Comparison of ENCODE assay signal across 1 cellular context in the genomic region with DNA sequence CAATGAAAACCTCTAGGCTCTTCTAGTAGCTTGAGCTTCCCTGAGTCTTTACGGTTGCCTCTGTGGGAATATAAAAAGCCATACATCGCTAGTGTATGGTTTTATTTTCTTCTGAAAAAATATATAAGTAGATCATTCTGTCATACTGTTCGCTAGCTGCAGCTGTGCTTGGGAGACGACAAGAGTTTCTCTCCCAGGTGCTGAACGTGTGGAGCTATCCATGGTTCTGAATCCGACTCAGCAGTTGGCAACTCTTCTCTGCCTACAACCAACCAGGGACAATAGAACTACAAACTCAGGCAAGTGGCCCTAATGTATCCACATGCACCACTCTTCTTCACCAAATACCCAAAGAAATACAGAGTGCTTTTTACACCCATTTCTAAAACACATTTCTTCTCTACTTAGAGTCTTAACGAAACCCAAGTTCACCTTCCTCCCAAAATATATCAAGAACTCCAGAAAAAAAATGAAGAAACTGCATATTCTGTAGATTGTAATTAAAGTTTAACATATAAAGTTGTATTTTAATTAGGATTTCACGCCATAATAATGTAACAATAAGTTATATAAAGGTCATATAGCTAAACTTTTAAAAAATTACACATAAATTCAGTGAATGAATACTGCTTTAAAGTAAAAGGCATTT.
TF ChIP-seq lines count a peak whose summit lies in the region.

No MANE protein-coding gene starts in this region.

TF ChIP-seq in HepG2, 621 proteins besides CTCF, POLR2A, EP300 and RAD21 (continued from another document and continues in another):
- TF ChIP-seq, protein P1, sequence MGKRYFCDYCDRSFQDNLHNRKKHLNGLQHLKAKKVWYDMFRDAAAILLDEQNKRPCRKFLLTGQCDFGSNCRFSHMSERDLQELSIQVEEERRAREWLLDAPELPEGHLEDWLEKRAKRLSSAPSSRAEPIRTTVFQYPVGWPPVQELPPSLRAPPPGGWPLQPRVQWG (CRISPR knock-in tag; IDR thresholded peaks at IDR 0.05; ENCODE audit: borderline replicate concordance, low read depth), result peak; percentile 95
- TF ChIP-seq SALL1 (CRISPR knock-in tag; IDR thresholded peaks at IDR 0.05), result peak; percentile 99
- TF ChIP-seq HOXA5 (CRISPR knock-in tag; IDR thresholded peaks at IDR 0.05), result peak; percentile 100
- TF ChIP-seq ZNF605 (CRISPR knock-in tag; IDR thresholded peaks at IDR 0.05), result peak; percentile 99
- TF ChIP-seq ARNT2 (CRISPR knock-in tag; IDR thresholded peaks at IDR 0.05; ENCODE audit: low read depth), result peak; percentile 98
- TF ChIP-seq NFATC3 (CRISPR knock-in tag; IDR thresholded peaks at IDR 0.05), result peak; percentile 98; the same call in 1 of the 2 replicates
- TF ChIP-seq ZNF550 (CRISPR knock-in tag; IDR thresholded peaks at IDR 0.05; ENCODE audit: borderline replicate concordance), result peak; percentile 94; the same call in 1 of the 2 replicates
- TF ChIP-seq, protein P2, sequence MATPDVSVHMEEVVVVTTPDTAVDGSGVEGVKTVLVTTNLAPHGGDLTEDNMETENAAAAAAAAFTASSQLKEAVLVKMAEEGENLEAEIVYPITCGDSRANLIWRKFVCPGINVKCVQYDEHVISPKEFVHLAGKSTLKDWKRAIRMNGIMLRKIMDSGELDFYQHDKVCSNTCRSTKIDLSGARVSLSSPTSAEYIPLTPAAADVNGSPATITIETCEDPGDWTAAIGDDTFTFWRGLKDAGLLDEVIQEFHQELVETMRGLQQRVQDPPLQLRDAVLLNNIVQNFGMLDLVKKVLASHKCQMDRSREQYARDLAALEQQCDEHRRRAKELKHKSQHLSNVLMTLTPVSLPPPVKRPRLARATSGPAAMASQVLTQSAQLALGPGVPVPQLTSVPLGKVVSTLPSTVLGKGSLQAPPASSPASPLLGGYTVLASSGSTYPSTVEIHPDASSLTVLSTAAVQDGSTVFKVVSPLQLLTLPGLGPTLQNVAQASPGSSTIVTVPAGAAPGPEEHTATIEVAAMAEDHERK (CRISPR knock-in tag; IDR thresholded peaks at IDR 0.05; ENCODE audit: low read depth), result peak; percentile 75; the same call in 1 of the 2 replicates
- TF ChIP-seq PITX1 (CRISPR knock-in tag; IDR thresholded peaks at IDR 0.05), result peak; percentile 96
- no peak for TF ChIP-seq FOXP1 (IDR thresholded peaks at IDR 0.05)
- TF ChIP-seq FOXP1 (CRISPR knock-in tag; IDR thresholded peaks at IDR 0.05), result peak; percentile 89
- TF ChIP-seq, protein P3, sequence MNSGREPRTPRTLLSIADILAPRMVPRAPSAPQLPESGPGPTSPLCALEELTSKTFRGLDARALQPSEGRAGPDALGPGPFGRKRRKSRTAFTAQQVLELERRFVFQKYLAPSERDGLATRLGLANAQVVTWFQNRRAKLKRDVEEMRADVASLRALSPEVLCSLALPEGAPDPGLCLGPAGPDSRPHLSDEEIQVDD (CRISPR knock-in tag; IDR thresholded peaks at IDR 0.05; ENCODE audit: borderline replicate concordance), result peak; percentile 99
- TF ChIP-seq, protein P4, sequence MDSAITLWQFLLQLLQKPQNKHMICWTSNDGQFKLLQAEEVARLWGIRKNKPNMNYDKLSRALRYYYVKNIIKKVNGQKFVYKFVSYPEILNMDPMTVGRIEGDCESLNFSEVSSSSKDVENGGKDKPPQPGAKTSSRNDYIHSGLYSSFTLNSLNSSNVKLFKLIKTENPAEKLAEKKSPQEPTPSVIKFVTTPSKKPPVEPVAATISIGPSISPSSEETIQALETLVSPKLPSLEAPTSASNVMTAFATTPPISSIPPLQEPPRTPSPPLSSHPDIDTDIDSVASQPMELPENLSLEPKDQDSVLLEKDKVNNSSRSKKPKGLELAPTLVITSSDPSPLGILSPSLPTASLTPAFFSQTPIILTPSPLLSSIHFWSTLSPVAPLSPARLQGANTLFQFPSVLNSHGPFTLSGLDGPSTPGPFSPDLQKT (CRISPR knock-in tag; IDR thresholded peaks at IDR 0.05; ENCODE audit: borderline replicate concordance), result peak; percentile 99; the same call in 1 of the 2 replicates
- TF ChIP-seq ZNF572 (CRISPR knock-in tag; IDR thresholded peaks at IDR 0.05), result 0 out of 2 replicates have a peak, but pooled peaks have one; percentile 36
- peak; percentile 97 for TF ChIP-seq NAIF1 (CRISPR knock-in tag; IDR thresholded peaks at IDR 0.05; ENCODE audit: borderline replicate concordance)
- TF ChIP-seq ZBTB3 (CRISPR knock-in tag; IDR thresholded peaks at IDR 0.05; ENCODE audit: borderline replicate concordance, low read depth), result peak; percentile 97; the same call in 1 of the 2 replicates
- TF ChIP-seq ZNF180 (CRISPR knock-in tag; IDR thresholded peaks at IDR 0.05; ENCODE audit: borderline replicate concordance, low read depth), result peak; percentile 99; the same call in 1 of the 2 replicates
- TF ChIP-seq ZNF230 (CRISPR knock-in tag; IDR thresholded peaks at IDR 0.05), result peak; percentile 100
- peak; percentile 96 for TF ChIP-seq JUN (CRISPR knock-in tag; IDR thresholded peaks at IDR 0.05)
- no peak for TF ChIP-seq HNRNPLL (IDR thresholded peaks at IDR 0.05; ENCODE audit: low read depth, low read length, poor library complexity, severe bottlenecking)
- peak; percentile 99 for TF ChIP-seq ZNF547 (CRISPR knock-in tag; IDR thresholded peaks at IDR 0.05)
- peak; percentile 100 for TF ChIP-seq ZNF446 (CRISPR knock-in tag; IDR thresholded peaks at IDR 0.05)
- TF ChIP-seq, protein P5, sequence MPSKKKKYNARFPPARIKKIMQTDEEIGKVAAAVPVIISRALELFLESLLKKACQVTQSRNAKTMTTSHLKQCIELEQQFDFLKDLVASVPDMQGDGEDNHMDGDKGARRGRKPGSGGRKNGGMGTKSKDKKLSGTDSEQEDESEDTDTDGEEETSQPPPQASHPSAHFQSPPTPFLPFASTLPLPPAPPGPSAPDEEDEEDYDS (CRISPR knock-in tag; IDR thresholded peaks at IDR 0.05), result peak; percentile 93
- TF ChIP-seq TAF15 (IDR thresholded peaks at IDR 0.05; ENCODE audit: low read depth, low read length, poor library complexity, severe bottlenecking), result no peak
- peak; percentile 100 for TF ChIP-seq XBP1 (CRISPR knock-in tag; IDR thresholded peaks at IDR 0.05)
- TF ChIP-seq, protein P6, sequence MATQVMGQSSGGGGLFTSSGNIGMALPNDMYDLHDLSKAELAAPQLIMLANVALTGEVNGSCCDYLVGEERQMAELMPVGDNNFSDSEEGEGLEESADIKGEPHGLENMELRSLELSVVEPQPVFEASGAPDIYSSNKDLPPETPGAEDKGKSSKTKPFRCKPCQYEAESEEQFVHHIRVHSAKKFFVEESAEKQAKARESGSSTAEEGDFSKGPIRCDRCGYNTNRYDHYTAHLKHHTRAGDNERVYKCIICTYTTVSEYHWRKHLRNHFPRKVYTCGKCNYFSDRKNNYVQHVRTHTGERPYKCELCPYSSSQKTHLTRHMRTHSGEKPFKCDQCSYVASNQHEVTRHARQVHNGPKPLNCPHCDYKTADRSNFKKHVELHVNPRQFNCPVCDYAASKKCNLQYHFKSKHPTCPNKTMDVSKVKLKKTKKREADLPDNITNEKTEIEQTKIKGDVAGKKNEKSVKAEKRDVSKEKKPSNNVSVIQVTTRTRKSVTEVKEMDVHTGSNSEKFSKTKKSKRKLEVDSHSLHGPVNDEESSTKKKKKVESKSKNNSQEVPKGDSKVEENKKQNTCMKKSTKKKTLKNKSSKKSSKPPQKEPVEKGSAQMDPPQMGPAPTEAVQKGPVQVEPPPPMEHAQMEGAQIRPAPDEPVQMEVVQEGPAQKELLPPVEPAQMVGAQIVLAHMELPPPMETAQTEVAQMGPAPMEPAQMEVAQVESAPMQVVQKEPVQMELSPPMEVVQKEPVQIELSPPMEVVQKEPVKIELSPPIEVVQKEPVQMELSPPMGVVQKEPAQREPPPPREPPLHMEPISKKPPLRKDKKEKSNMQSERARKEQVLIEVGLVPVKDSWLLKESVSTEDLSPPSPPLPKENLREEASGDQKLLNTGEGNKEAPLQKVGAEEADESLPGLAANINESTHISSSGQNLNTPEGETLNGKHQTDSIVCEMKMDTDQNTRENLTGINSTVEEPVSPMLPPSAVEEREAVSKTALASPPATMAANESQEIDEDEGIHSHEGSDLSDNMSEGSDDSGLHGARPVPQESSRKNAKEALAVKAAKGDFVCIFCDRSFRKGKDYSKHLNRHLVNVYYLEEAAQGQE (IDR thresholded peaks at IDR 0.05; ENCODE audit: borderline replicate concordance in 1 of 2, low read depth in 1 of 2, low read length in 2 of 2), result peak; percentile 98 to 100
- TF ChIP-seq, protein P7, sequence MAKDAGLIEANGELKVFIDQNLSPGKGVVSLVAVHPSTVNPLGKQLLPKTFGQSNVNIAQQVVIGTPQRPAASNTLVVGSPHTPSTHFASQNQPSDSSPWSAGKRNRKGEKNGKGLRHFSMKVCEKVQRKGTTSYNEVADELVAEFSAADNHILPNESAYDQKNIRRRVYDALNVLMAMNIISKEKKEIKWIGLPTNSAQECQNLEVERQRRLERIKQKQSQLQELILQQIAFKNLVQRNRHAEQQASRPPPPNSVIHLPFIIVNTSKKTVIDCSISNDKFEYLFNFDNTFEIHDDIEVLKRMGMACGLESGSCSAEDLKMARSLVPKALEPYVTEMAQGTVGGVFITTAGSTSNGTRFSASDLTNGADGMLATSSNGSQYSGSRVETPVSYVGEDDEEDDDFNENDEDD (CRISPR knock-in tag; IDR thresholded peaks at IDR 0.05; ENCODE audit: borderline replicate concordance), result peak; percentile 88; the same call in 1 of the 2 replicates
- TF ChIP-seq ZNF430 (CRISPR knock-in tag; IDR thresholded peaks at IDR 0.05), result peak; percentile 100
- peak; percentile 98 for TF ChIP-seq MLLT10 (CRISPR knock-in tag; IDR thresholded peaks at IDR 0.05)
- TF ChIP-seq GZF1 (CRISPR knock-in tag; IDR thresholded peaks at IDR 0.05), result peak; percentile 96
- TF ChIP-seq RARA (CRISPR knock-in tag; IDR thresholded peaks at IDR 0.05), result peak; percentile 97
- TF ChIP-seq, protein P8, sequence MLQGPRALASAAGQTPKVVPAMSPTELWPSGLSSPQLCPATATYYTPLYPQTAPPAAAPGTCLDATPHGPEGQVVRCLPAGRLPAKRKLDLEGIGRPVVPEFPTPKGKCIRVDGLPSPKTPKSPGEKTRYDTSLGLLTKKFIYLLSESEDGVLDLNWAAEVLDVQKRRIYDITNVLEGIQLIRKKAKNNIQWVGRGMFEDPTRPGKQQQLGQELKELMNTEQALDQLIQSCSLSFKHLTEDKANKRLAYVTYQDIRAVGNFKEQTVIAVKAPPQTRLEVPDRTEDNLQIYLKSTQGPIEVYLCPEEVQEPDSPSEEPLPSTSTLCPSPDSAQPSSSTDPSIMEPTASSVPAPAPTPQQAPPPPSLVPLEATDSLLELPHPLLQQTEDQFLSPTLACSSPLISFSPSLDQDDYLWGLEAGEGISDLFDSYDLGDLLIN (CRISPR knock-in tag; IDR thresholded peaks at IDR 0.05; ENCODE audit: borderline replicate concordance), result peak; percentile 100; the same call in 1 of the 2 replicates
- TF ChIP-seq, protein P9, sequence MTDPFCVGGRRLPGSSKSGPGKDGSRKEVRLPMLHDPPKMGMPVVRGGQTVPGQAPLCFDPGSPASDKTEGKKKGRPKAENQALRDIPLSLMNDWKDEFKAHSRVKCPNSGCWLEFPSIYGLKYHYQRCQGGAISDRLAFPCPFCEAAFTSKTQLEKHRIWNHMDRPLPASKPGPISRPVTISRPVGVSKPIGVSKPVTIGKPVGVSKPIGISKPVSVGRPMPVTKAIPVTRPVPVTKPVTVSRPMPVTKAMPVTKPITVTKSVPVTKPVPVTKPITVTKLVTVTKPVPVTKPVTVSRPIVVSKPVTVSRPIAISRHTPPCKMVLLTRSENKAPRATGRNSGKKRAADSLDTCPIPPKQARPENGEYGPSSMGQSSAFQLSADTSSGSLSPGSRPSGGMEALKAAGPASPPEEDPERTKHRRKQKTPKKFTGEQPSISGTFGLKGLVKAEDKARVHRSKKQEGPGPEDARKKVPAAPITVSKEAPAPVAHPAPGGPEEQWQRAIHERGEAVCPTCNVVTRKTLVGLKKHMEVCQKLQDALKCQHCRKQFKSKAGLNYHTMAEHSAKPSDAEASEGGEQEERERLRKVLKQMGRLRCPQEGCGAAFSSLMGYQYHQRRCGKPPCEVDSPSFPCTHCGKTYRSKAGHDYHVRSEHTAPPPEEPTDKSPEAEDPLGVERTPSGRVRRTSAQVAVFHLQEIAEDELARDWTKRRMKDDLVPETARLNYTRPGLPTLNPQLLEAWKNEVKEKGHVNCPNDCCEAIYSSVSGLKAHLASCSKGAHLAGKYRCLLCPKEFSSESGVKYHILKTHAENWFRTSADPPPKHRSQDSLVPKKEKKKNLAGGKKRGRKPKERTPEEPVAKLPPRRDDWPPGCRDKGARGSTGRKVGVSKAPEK (CRISPR knock-in tag; IDR thresholded peaks at IDR 0.05; ENCODE audit: borderline replicate concordance), result peak; percentile 81; the same call in 1 of the 2 replicates
- no peak for TF ChIP-seq CHD4 (IDR thresholded peaks at IDR 0.05; ENCODE audit: borderline replicate concordance, low read length)
- TF ChIP-seq, protein P10, sequence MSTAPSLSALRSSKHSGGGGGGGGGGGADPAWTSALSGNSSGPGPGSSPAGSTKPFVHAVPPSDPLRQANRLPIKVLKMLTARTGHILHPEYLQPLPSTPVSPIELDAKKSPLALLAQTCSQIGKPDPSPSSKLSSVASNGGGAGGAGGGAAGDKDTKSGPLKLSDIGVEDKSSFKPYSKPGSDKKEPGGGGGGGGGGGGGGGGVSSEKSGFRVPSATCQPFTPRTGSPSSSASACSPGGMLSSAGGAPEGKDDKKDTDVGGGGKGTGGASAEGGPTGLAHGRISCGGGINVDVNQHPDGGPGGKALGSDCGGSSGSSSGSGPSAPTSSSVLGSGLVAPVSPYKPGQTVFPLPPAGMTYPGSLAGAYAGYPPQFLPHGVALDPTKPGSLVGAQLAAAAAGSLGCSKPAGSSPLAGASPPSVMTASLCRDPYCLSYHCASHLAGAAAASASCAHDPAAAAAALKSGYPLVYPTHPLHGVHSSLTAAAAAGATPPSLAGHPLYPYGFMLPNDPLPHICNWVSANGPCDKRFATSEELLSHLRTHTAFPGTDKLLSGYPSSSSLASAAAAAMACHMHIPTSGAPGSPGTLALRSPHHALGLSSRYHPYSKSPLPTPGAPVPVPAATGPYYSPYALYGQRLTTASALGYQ (CRISPR knock-in tag; IDR thresholded peaks at IDR 0.05), result peak; percentile 98
